In genomic region chr13:101757446-101758039, GRCh38 we compare ENCODE assay signal across 8 cellular contexts.
DNase-seq lines count a peak whose midpoint lies in the region; FAIRE-seq and TF ChIP-seq lines count a peak whose summit lies in the region.

No MANE protein-coding gene starts in this region.

- DNase-seq in NCI-H510A treated with DMSO at 0.1 percent for 48 hours (lab: John Stamatoyannopoulos, UW) (peak; percentile 47), NCI-H510A (lab: John Stamatoyannopoulos, UW) (no peak), H54 (ENCODE audit: insufficient read length, low spot score) (peak; percentile 53), M059J (ENCODE audit: low read depth) (peak; percentile 42), SK-N-SH (peak; percentile 48), fibroblast of villous mesenchyme (ENCODE audit: low read depth) (peak; percentile 68), retinal pigment epithelial cell (ENCODE audit: low read depth) (no peak), COLO668 (lab: John Stamatoyannopoulos, UW; ENCODE audit: unreplicated experiment) (no peak)

- no peaks in the 10 kb centered on the region for H3K79me2 ChIP-seq in SK-N-SH (ENCODE audit: insufficient read depth)

- peak; percentile 84 for TF ChIP-seq RAD21 in SK-N-SH (IDR thresholded peaks at IDR 0.05; ENCODE audit: low read length)

- TF ChIP-seq EP300 in SK-N-SH (IDR thresholded peaks at IDR 0.05; ENCODE audit: borderline replicate concordance in 1 of 2, low read depth in 1 of 2, low read length in 1 of 2): no peak

- TF ChIP-seq POLR2A in H54 (IDR thresholded peaks at IDR 0.05; ENCODE audit: low read depth, low read length): no peak

- H4K20me1 ChIP-seq in SK-N-SH (ENCODE audit: insufficient read depth): no peaks in the 10 kb centered on the region

- 3% methylated on average over 1 of the region's 1 CpG for WGBS in SK-N-SH (ENCODE audit: low lambda C conversion rate)

- no peaks in the 10 kb centered on the region for H3K36me3 ChIP-seq in SK-N-SH (replicated peaks in 1 of 2; ENCODE audit: control insufficient read depth in 1 of 2, insufficient read depth in 2 of 2, low read length in 1 of 2)

- CTCF ChIA-PET in SK-N-SH (lab: Yijun Ruan, JAX): interaction anchor here (0.7 to 3.2 kb wide), 47 partner anchors 9 to 798 kb away, joined by 3 to 34 read pairs (median 4); no protein-coding TSS in a partner anchor

- no peaks in the 10 kb centered on the region for H3K27me3 ChIP-seq in SK-N-SH (ENCODE audit: insufficient read depth)

- H3K27ac ChIP-seq in SK-N-SH (ENCODE audit: low read depth in 2 of 2, low read length in 1 of 2): no peak overlapping the region

- POLR2A ChIA-PET in SK-N-SH (lab: Yijun Ruan, JAX): no interaction called here

- H3K4me2 ChIP-seq in SK-N-SH: no peak overlapping the region

- no peak overlapping the region for H3K9ac ChIP-seq in SK-N-SH

- no peaks in the 10 kb centered on the region for H3K9me2 ChIP-seq in SK-N-SH

- H3K9me3 ChIP-seq in SK-N-SH: no peaks in the 10 kb centered on the region

- H2AFZ ChIP-seq in SK-N-SH (ENCODE audit: low read depth): no peak overlapping the region

- peaks cover 5% of the 10 kb centered on the region for H3F3A ChIP-seq in SK-N-SH (replicated peaks; ENCODE audit: insufficient read depth)

- TF ChIP-seq CTCF in SK-N-SH (IDR thresholded peaks at IDR 0.05) (peak; percentile 76), fibroblast of villous mesenchyme (IDR thresholded peaks at IDR 0.05; ENCODE audit: insufficient read depth, low read depth, low read length) (peak; percentile 67), retinal pigment epithelial cell (conservative IDR thresholded peaks at IDR 0.05; ENCODE audit: low read depth, low read length) (peak; percentile 67)

- FAIRE-seq in H54 (lab: Jason Lieb, UNC): peak; percentile 99

- no peak overlapping the region; a peak in 1 of 4 replicates for H3K4me3 ChIP-seq in SK-N-SH (ENCODE audit: low read depth in 2 of 2, low read length in 1 of 2)
- H3K4me3 ChIP-seq in fibroblast of villous mesenchyme (ENCODE audit: low read depth, low read length): no peak overlapping the region
- no peak overlapping the region for H3K4me3 ChIP-seq in retinal pigment epithelial cell (ENCODE audit: low read length)

- H3K4me1 ChIP-seq in SK-N-SH (ENCODE audit: control insufficient read depth in 1 of 2, insufficient read depth in 2 of 2, low read depth in 1 of 2, low read length in 1 of 2): peaks cover 0 to 13% of the 10 kb centered on the region in 2 experiments; a peak in 2 of 4 replicates

TF ChIP-seq in SK-N-SH, 30 proteins besides CTCF, POLR2A, EP300 and RAD21:
- no peak for TF ChIP-seq MEF2A (IDR thresholded peaks at IDR 0.05; ENCODE audit: borderline replicate concordance, low read depth)
- no peak for TF ChIP-seq RCOR1 (IDR thresholded peaks at IDR 0.05; ENCODE audit: low read length)
- peak; percentile 71 for TF ChIP-seq SMC3 (IDR thresholded peaks at IDR 0.05; ENCODE audit: low read depth, low read length)
- TF ChIP-seq RFX5 (IDR thresholded peaks at IDR 0.05; ENCODE audit: low read length): no peak

Comparison
In these comparisons a context has a peak if more than half of its experiments do, and no peak if none do; other contexts are left out.
1. DNase-seq: peak in NCI-H510A treated with DMSO at 0.1 percent for 48 hours (single experiment), H54 (single experiment), M059J (single experiment), SK-N-SH (single experiment) and fibroblast of villous mesenchyme (single experiment); none in NCI-H510A (single experiment), retinal pigment epithelial cell (single experiment) and COLO668 (single experiment).
2. Peak in every context shown above with its lines, with median percentiles within 50 percentile points of each other: CTCF ChIP-seq.